ENCODE assay signal across 10 cellular contexts in genomic region chr3:48286308-48286707, GRCh38. TPM values are rescaled to one million over a fixed set of nuclear protein-coding genes. Genes with fewer than 3 reads are reported as not detected.
"Had no signal": no experiment of that assay in that cellular context is flagged by ENCODE, and none has a peak within 500 bp of the region (broad histone marks: within the 10 kb centered on the region; RNA-seq: fewer than 3 reads in every experiment).

No MANE protein-coding gene starts in this region.

- H3K9ac ChIP-seq: GM23248 had no signal

- H2AFZ ChIP-seq: GM23248 had no signal

- H3K27ac ChIP-seq: HL-60 had no signal

- H3K4me3 ChIP-seq: GM23248, K562 had no signal

- FAIRE-seq: H54, K562 had no signal

- DNase-seq: GOT3, H9, HCEC 1CT, IMR-90, KG1 had no signal

RNA-seq across cellular contexts. Expression of gene SPINK8, which starts 47.2 kb away (rescaled TPM):
- total RNA-seq: GM23248, H9, HT1080, IMR-90, K562 had no signal
- polyA plus RNA-seq: GM23248, IMR-90, K562 had no signal
